In genomic region chr15:62112616-62113593, GRCh38 we compare ENCODE assay signal across 1 cellular context.
TF ChIP-seq lines count a peak whose summit lies in the region.

No MANE protein-coding gene starts in this region.

TF ChIP-seq in K562, 482 proteins besides CTCF, POLR2A, EP300 and RAD21 (continued from another document):
- TF ChIP-seq PATZ1 (CRISPR knock-in tag; IDR thresholded peaks at IDR 0.05; ENCODE audit: borderline replicate concordance) (no peak), FOXP1 (CRISPR knock-in tag; IDR thresholded peaks at IDR 0.05) (no peak), IRF2 (CRISPR knock-in tag; IDR thresholded peaks at IDR 0.05) (no peak), COPS2 (conservative IDR thresholded peaks at IDR 0.05) (no peak), RBBP5 (IDR thresholded peaks at IDR 0.05; ENCODE audit: borderline replicate concordance, insufficient read depth, low read length, poor library complexity, severe bottlenecking) (no peak), ZNF133 (CRISPR knock-in tag; IDR thresholded peaks at IDR 0.05) (no peak), MAFK (IDR thresholded peaks at IDR 0.05; ENCODE audit: low read length) (peak; percentile 64), NFE2 (IDR thresholded peaks at IDR 0.05; ENCODE audit: low read depth) (0 out of 2 replicates have a peak, but pooled peaks have one; percentile 39), GABPB2 (CRISPR knock-in tag; conservative IDR thresholded peaks at IDR 0.05) (no peak), ZNF707 (CRISPR knock-in tag; conservative IDR thresholded peaks at IDR 0.05) (no peak), MTA2 (IDR thresholded peaks at IDR 0.05; ENCODE audit: low read depth) (no peak), SRSF3 (IDR thresholded peaks at IDR 0.05; ENCODE audit: insufficient read depth, low read length) (no peak)
- TF ChIP-seq, protein P1, sequence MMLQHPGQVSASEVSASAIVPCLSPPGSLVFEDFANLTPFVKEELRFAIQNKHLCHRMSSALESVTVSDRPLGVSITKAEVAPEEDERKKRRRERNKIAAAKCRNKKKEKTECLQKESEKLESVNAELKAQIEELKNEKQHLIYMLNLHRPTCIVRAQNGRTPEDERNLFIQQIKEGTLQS (IDR thresholded peaks at IDR 0.05): peak; percentile 79
- TF ChIP-seq, protein P1 (CRISPR knock-in tag; conservative IDR thresholded peaks at IDR 0.05): no peak
- TF ChIP-seq, protein P2, sequence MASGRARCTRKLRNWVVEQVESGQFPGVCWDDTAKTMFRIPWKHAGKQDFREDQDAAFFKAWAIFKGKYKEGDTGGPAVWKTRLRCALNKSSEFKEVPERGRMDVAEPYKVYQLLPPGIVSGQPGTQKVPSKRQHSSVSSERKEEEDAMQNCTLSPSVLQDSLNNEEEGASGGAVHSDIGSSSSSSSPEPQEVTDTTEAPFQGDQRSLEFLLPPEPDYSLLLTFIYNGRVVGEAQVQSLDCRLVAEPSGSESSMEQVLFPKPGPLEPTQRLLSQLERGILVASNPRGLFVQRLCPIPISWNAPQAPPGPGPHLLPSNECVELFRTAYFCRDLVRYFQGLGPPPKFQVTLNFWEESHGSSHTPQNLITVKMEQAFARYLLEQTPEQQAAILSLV (tag; IDR thresholded peaks at IDR 0.05): no peak
- TF ChIP-seq, protein P3, sequence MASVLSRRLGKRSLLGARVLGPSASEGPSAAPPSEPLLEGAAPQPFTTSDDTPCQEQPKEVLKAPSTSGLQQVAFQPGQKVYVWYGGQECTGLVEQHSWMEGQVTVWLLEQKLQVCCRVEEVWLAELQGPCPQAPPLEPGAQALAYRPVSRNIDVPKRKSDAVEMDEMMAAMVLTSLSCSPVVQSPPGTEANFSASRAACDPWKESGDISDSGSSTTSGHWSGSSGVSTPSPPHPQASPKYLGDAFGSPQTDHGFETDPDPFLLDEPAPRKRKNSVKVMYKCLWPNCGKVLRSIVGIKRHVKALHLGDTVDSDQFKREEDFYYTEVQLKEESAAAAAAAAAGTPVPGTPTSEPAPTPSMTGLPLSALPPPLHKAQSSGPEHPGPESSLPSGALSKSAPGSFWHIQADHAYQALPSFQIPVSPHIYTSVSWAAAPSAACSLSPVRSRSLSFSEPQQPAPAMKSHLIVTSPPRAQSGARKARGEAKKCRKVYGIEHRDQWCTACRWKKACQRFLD (CRISPR knock-in tag; IDR thresholded peaks at IDR 0.05): no peak
- TF ChIP-seq, protein P4, sequence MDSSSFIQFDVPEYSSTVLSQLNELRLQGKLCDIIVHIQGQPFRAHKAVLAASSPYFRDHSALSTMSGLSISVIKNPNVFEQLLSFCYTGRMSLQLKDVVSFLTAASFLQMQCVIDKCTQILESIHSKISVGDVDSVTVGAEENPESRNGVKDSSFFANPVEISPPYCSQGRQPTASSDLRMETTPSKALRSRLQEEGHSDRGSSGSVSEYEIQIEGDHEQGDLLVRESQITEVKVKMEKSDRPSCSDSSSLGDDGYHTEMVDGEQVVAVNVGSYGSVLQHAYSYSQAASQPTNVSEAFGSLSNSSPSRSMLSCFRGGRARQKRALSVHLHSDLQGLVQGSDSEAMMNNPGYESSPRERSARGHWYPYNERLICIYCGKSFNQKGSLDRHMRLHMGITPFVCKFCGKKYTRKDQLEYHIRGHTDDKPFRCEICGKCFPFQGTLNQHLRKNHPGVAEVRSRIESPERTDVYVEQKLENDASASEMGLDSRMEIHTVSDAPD (CRISPR knock-in tag; IDR thresholded peaks at IDR 0.05): no peak
